ENCODE assay signal across 1 cellular context in the genomic region with DNA sequence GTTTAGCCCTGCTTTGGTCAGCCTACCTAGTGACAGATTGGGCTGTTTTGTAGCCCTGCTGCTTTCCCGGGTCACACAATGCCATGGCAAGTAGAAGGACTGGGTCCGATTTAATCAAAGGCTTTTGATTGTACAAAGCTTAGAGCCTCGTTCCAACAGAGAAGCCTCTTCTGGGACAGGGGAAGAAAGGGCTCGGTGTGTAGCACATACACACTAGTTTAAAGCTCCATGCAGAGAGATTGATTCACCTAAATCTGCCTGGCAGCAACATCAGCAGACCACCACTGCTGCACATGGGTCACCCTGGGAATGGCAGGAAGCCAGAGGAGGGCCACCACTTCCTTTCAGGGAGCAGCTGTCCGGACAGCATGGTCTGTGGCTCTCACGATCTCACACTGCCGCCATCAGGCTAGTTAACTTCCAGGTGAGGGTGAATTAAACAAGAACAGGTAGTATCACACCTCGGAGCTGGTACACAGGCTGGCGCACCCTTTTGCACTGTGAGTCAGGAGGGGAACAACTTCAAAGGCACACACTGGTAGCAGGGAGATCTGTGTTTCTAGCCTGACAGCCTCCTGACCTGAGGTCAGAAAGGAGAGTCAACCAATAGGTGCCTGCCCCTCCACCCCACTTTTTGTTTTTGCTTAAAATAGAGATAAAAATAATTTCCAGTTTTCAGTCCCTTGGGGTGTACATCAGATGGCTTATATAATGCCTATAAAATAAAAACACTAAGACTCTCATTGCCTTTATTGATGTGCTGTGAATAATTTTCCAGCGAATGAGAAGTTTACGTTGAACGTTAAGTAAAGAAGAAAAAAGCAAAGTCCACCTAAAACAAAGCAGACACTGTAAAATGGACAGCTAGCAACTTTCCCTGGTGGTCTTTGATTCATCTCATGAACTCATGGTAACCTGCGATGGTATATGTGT.
A peak's percentile ranks its signal among the peaks of the same experiment; 100 is the strongest.
TF ChIP-seq lines count a peak whose summit lies in the region.

No MANE protein-coding gene starts in this region.

TF ChIP-seq in HepG2, 621 proteins besides CTCF, POLR2A, EP300 and RAD21 (continues in another document):
- TF ChIP-seq RARA (CRISPR knock-in tag; IDR thresholded peaks at IDR 0.05) (peak; percentile 51), HNF4G (IDR thresholded peaks at IDR 0.05; ENCODE audit: borderline replicate concordance, low read depth, low read length) (peak; percentile 64; the same call in 1 of the 2 replicates), HNF4G (CRISPR knock-in tag; IDR thresholded peaks at IDR 0.05; ENCODE audit: borderline replicate concordance, low read depth) (no peak), ZFX (CRISPR knock-in tag; IDR thresholded peaks at IDR 0.05; ENCODE audit: low read depth) (peak; percentile 43; the same call in 1 of the 2 replicates), DZIP1 (CRISPR knock-in tag; IDR thresholded peaks at IDR 0.05) (no peak), ZBTB33 (CRISPR knock-in tag; IDR thresholded peaks at IDR 0.05) (no peak), UBTF (CRISPR knock-in tag; IDR thresholded peaks at IDR 0.05) (0 out of 2 replicates have a peak, but pooled peaks have one; percentile 32), HOXD1 (CRISPR knock-in tag; IDR thresholded peaks at IDR 0.05) (0 out of 2 replicates have a peak, but pooled peaks have one; percentile 36), POLR2G (IDR thresholded peaks at IDR 0.05; ENCODE audit: low read depth, low read length) (no peak), HOXA3 (CRISPR knock-in tag; IDR thresholded peaks at IDR 0.05) (peak; percentile 20; the same call in 1 of the 2 replicates), XRCC5 (optimal IDR thresholded peaks at IDR 0.05; ENCODE audit: low read length) (peak; percentile 42), PAXIP1 (CRISPR knock-in tag; conservative IDR thresholded peaks at IDR 0.05) (peak; percentile 78), TFAP4 (IDR thresholded peaks at IDR 0.05; ENCODE audit: borderline replicate concordance, low read depth) (peak; percentile 49; the same call in 1 of the 2 replicates), ATF7 (IDR thresholded peaks at IDR 0.05) (no peak), ATF7 (CRISPR knock-in tag; IDR thresholded peaks at IDR 0.05) (0 out of 2 replicates have a peak, but pooled peaks have one; percentile 35), GABPA (IDR thresholded peaks at IDR 0.05; ENCODE audit: low read depth, low read length) (peak; percentile 25; the same call in 1 of the 2 replicates), GABPA (CRISPR knock-in tag; IDR thresholded peaks at IDR 0.05; ENCODE audit: low read depth) (0 out of 2 replicates have a peak, but pooled peaks have one; percentile 11), GLI4 (CRISPR knock-in tag; IDR thresholded peaks at IDR 0.05; ENCODE audit: borderline replicate concordance) (no peak), TAF15 (IDR thresholded peaks at IDR 0.05; ENCODE audit: low read depth, low read length, poor library complexity, severe bottlenecking) (no peak), NFIC (IDR thresholded peaks at IDR 0.05; ENCODE audit: low read length) (peak; percentile 58; the same call in 1 of the 2 replicates), HDAC1 (CRISPR knock-in tag; IDR thresholded peaks at IDR 0.05) (peak; percentile 44; the same call in 1 of the 2 replicates)
- TF ChIP-seq, protein P1, sequence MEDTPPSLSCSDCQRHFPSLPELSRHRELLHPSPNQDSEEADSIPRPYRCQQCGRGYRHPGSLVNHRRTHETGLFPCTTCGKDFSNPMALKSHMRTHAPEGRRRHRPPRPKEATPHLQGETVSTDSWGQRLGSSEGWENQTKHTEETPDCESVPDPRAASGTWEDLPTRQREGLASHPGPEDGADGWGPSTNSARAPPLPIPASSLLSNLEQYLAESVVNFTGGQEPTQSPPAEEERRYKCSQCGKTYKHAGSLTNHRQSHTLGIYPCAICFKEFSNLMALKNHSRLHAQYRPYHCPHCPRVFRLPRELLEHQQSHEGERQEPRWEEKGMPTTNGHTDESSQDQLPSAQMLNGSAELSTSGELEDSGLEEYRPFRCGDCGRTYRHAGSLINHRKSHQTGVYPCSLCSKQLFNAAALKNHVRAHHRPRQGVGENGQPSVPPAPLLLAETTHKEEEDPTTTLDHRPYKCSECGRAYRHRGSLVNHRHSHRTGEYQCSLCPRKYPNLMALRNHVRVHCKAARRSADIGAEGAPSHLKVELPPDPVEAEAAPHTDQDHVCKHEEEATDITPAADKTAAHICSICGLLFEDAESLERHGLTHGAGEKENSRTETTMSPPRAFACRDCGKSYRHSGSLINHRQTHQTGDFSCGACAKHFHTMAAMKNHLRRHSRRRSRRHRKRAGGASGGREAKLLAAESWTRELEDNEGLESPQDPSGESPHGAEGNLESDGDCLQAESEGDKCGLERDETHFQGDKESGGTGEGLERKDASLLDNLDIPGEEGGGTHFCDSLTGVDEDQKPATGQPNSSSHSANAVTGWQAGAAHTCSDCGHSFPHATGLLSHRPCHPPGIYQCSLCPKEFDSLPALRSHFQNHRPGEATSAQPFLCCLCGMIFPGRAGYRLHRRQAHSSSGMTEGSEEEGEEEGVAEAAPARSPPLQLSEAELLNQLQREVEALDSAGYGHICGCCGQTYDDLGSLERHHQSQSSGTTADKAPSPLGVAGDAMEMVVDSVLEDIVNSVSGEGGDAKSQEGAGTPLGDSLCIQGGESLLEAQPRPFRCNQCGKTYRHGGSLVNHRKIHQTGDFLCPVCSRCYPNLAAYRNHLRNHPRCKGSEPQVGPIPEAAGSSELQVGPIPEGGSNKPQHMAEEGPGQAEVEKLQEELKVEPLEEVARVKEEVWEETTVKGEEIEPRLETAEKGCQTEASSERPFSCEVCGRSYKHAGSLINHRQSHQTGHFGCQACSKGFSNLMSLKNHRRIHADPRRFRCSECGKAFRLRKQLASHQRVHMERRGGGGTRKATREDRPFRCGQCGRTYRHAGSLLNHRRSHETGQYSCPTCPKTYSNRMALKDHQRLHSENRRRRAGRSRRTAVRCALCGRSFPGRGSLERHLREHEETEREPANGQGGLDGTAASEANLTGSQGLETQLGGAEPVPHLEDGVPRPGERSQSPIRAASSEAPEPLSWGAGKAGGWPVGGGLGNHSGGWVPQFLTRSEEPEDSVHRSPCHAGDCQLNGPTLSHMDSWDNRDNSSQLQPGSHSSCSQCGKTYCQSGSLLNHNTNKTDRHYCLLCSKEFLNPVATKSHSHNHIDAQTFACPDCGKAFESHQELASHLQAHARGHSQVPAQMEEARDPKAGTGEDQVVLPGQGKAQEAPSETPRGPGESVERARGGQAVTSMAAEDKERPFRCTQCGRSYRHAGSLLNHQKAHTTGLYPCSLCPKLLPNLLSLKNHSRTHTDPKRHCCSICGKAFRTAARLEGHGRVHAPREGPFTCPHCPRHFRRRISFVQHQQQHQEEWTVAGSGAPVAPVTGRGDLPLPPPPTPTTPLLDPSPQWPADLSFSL (CRISPR knock-in tag; IDR thresholded peaks at IDR 0.05), result 0 out of 2 replicates have a peak, but pooled peaks have one; percentile 16
- TF ChIP-seq, protein P2, sequence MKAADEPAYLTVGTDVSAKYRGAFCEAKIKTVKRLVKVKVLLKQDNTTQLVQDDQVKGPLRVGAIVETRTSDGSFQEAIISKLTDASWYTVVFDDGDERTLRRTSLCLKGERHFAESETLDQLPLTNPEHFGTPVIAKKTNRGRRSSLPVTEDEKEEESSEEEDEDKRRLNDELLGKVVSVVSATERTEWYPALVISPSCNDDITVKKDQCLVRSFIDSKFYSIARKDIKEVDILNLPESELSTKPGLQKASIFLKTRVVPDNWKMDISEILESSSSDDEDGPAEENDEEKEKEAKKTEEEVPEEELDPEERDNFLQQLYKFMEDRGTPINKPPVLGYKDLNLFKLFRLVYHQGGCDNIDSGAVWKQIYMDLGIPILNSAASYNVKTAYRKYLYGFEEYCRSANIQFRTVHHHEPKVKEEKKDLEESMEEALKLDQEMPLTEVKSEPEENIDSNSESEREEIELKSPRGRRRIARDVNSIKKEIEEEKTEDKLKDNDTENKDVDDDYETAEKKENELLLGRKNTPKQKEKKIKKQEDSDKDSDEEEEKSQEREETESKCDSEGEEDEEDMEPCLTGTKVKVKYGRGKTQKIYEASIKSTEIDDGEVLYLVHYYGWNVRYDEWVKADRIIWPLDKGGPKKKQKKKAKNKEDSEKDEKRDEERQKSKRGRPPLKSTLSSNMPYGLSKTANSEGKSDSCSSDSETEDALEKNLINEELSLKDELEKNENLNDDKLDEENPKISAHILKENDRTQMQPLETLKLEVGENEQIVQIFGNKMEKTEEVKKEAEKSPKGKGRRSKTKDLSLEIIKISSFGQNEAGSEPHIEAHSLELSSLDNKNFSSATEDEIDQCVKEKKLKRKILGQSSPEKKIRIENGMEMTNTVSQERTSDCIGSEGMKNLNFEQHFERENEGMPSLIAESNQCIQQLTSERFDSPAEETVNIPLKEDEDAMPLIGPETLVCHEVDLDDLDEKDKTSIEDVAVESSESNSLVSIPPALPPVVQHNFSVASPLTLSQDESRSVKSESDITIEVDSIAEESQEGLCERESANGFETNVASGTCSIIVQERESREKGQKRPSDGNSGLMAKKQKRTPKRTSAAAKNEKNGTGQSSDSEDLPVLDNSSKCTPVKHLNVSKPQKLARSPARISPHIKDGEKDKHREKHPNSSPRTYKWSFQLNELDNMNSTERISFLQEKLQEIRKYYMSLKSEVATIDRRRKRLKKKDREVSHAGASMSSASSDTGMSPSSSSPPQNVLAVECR (CRISPR knock-in tag; IDR thresholded peaks at IDR 0.05; ENCODE audit: borderline replicate concordance), result peak; percentile 28; the same call in 1 of the 2 replicates
